Comparison of ENCODE assay signal across 8 cellular contexts in the genomic region with DNA sequence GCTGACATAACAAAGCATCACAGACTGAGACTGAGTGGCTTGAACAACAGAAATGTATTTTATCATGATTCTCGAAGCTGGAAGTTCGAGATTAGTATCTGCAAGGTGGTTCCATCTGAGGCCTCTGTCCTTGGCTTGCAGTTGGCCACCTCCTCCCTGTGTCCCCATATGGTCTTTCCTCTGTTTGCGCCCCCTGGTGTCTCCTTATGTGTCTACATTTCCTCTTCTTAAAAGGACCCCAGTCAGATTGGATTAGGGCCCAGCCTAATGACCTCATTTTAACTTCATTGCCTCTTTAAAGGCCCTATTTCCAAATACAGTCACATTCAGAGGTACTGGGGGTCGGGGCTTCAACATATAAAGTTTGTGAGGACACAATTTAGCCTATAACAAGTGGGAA. TPM values are rescaled to one million over a fixed set of nuclear protein-coding genes. Genes with fewer than 3 reads are reported as not detected.
DNase-seq lines count a peak whose midpoint lies in the region; ATAC-seq and TF ChIP-seq lines count a peak whose summit lies in the region.
"Not testable (repeated sequence)": the region's sequence is repeated elsewhere in the genome, so short reads cannot be mapped to it uniquely, and the experiment has no call there.

No MANE protein-coding gene starts in this region.

- not testable (repeated sequence) for H3K4me2 ChIP-seq in OCI-LY7 (ENCODE audit: low read length); hepatocyte

- H3K36me3 ChIP-seq in CD4-positive, CD25-positive, alpha-beta regulatory T cell (ENCODE audit: control insufficient read depth, insufficient read depth, low read length); OCI-LY7 (ENCODE audit: insufficient read depth, low read length); hepatocyte (replicated peaks; ENCODE audit: insufficient read depth, low read depth): not testable (repeated sequence)

- CTCF ChIA-PET in OCI-LY7 (lab: Charles Lee; ENCODE audit: unreplicated experiment): not testable (repeated sequence)

- POLR2A ChIA-PET in OCI-LY7 (lab: Charles Lee): not testable (repeated sequence)

- not testable (repeated sequence) for H2AFZ ChIP-seq in OCI-LY7 (ENCODE audit: low read length); hepatocyte

- not testable (repeated sequence) for H3K27me3 Mint-ChIP-seq in CD4-positive, CD25-positive, alpha-beta regulatory T cell; osteocyte (ENCODE audit: unreplicated experiment)

- not testable (repeated sequence) for H3K4me1 Mint-ChIP-seq in CD4-positive, CD25-positive, alpha-beta regulatory T cell; osteocyte (ENCODE audit: unreplicated experiment)

- DNase-seq in CD4-positive, CD25-positive, alpha-beta regulatory T cell: peak in 2 of 3 donors; percentile 9 to 40
- DNase-seq in HCEC 1CT (peak; percentile 9), NCI-H146 (lab: John Stamatoyannopoulos, UW) (peak; percentile 47), OCI-LY7 (ENCODE audit: low spot score) (peak; percentile 16), choroid plexus epithelial cell (ENCODE audit: low read depth) (peak; percentile 52), hepatocyte (ENCODE audit: low spot score) (peak; percentile 34)
- peak; percentile 32 for DNase-seq in activated CD4-positive, alpha-beta T cell treated with anti-CD3 and anti-CD28 coated beads for 48 hours
- DNase-seq in osteocyte (ENCODE audit: extremely low spot score, unreplicated experiment): not testable (repeated sequence)

- intact Hi-C loops in OCI-LY7 (cut with micrococcal nuclease; ENCODE audit: unreplicated experiment): not testable (repeated sequence)

- not testable (repeated sequence) for H3K36me3 Mint-ChIP-seq in CD4-positive, CD25-positive, alpha-beta regulatory T cell; osteocyte (ENCODE audit: unreplicated experiment)

- not testable (repeated sequence) for H3K4me3 Mint-ChIP-seq in CD4-positive, CD25-positive, alpha-beta regulatory T cell; osteocyte (ENCODE audit: unreplicated experiment)

- H3K9me3 Mint-ChIP-seq in CD4-positive, CD25-positive, alpha-beta regulatory T cell; osteocyte (ENCODE audit: unreplicated experiment): not testable (repeated sequence)

- ATAC-seq in CD4-positive, CD25-positive, alpha-beta regulatory T cell (ENCODE audit: low read depth in 2 of 2): peak in 1 of 2 donors; percentile 31

- H3K79me2 ChIP-seq in OCI-LY7 (ENCODE audit: insufficient read depth, low read depth, low read length); hepatocyte: not testable (repeated sequence)

- not testable (repeated sequence) for H3K9me2 ChIP-seq in OCI-LY7 (ENCODE audit: insufficient read depth, low read length); hepatocyte (replicated peaks; ENCODE audit: insufficient read depth)

- not testable (repeated sequence) for H4K20me1 ChIP-seq in OCI-LY7 (ENCODE audit: insufficient read depth, low read length); hepatocyte (ENCODE audit: insufficient read depth, poor library complexity, severe bottlenecking)

- TF ChIP-seq CTCF in OCI-LY7 (conservative IDR thresholded peaks at IDR 0.05; ENCODE audit: low read length): peak; percentile 45; the same call in 1 of the 2 replicates
- TF ChIP-seq CTCF in choroid plexus epithelial cell (conservative IDR thresholded peaks at IDR 0.05; ENCODE audit: low read depth, low read length): peak; percentile 34
- peak; percentile 11 for TF ChIP-seq CTCF in hepatocyte (IDR thresholded peaks at IDR 0.05; ENCODE audit: poor library complexity)
- peak; percentile 29 for TF ChIP-seq CTCF in osteocyte (IDR thresholded peaks at IDR 0.05)

- H3K9me3 ChIP-seq in CD4-positive, CD25-positive, alpha-beta regulatory T cell (ENCODE audit: control insufficient read depth in 2 of 2, low read length in 2 of 2); OCI-LY7 (ENCODE audit: low read length); hepatocyte (ENCODE audit: low read depth): not testable (repeated sequence)

- H3K27ac Mint-ChIP-seq in CD4-positive, CD25-positive, alpha-beta regulatory T cell; osteocyte (ENCODE audit: unreplicated experiment): not testable (repeated sequence)

- BruUV-seq in OCI-LY7 (replicated peaks; lab: Mats Ljungman, UMichigan): not testable (repeated sequence)

- WGBS in hepatocyte (ENCODE audit: low lambda C conversion rate, missing lambda C conversion rate): 57% methylated on average over 4 of the region's 4 CpGs

- H3K27me3 ChIP-seq in CD4-positive, CD25-positive, alpha-beta regulatory T cell (ENCODE audit: control insufficient read depth, insufficient read depth, low read length); hepatocyte: not testable (repeated sequence)

- H3K4me3 ChIP-seq in CD4-positive, CD25-positive, alpha-beta regulatory T cell (ENCODE audit: low read depth, low read length); OCI-LY7 (ENCODE audit: low read depth, low read length, poor library complexity, severe bottlenecking); choroid plexus epithelial cell (ENCODE audit: low read depth, low read length); hepatocyte: not testable (repeated sequence)

- not testable (repeated sequence) for H3K4me1 ChIP-seq in CD4-positive, CD25-positive, alpha-beta regulatory T cell (ENCODE audit: control insufficient read depth, insufficient read depth, low read length, poor library complexity, severe bottlenecking); OCI-LY7 (ENCODE audit: insufficient read depth, low read length, poor library complexity, severe bottlenecking); hepatocyte (ENCODE audit: insufficient read depth)

- not testable (repeated sequence) for H3K27ac ChIP-seq in CD4-positive, CD25-positive, alpha-beta regulatory T cell (ENCODE audit: insufficient read depth, low read length, poor library complexity, severe bottlenecking); OCI-LY7 (ENCODE audit: low read depth, low read length, poor library complexity, severe bottlenecking); hepatocyte

RNA-seq across cellular contexts. Expression of a gene that starts 30.0 kb away (rescaled TPM):
- total RNA-seq in CD4-positive, CD25-positive, alpha-beta regulatory T cell: 77.6 TPM
- polyA plus RNA-seq in CD4-positive, CD25-positive, alpha-beta regulatory T cell: 100 to 1,000 TPM in 2 of 4 donors, 10 to 100 TPM in 2; 89.8 to 126 (median 106) TPM
- total RNA-seq in OCI-LY7 (2014; rRNA removed; shearing (Covaris generic)): 60.8 and 65.0 TPM in 2 replicates
- total RNA-seq in OCI-LY7 (2022) (74.0 and 80.2 TPM in 2 replicates), hepatocyte (92.8 and 94.4 TPM in 2 replicates), osteocyte (142 and 143 TPM in 2 replicates)
- 120 and 129 TPM in 2 replicates for polyA plus RNA-seq in hepatocyte
